In genomic region chr17:33201255-33201654, GRCh38 we compare ENCODE assay signal across 21 cellular contexts.
"Had no signal": no experiment of that assay in that cellular context is flagged by ENCODE, and none has a peak within 500 bp of the region (broad histone marks: within the 10 kb centered on the region; RNA-seq: fewer than 3 reads in every experiment).

No MANE protein-coding gene starts in this region.

- H3K4me3 ChIP-seq: cardiac muscle cell, SJCRH30 had no signal

- H3K4me3 Mint-ChIP-seq: activated CD4-positive, alpha-beta memory T cell treated with anti-CD3 and anti-CD28 coated beads, Interleukin-2, amount 10 ng/mL, durations not matched to agents 7 days and 5 days; activated naive CD4-positive, alpha-beta T cell treated with anti-CD3 and anti-CD28 coated beads for 36 hours; activated naive CD8-positive, alpha-beta T cell; activated T-helper 17 cell treated with anti-CD3 and anti-CD28 coated beads, Interleukin-2, amount 50 U/mL, for 72 hours; WTC11 had no signal

- H3K4me1 Mint-ChIP-seq: activated CD4-positive, alpha-beta memory T cell treated with anti-CD3 and anti-CD28 coated beads, Interleukin-2, amount 10 ng/mL, durations not matched to agents 7 days and 5 days; activated T-helper 17 cell treated with anti-CD3 and anti-CD28 coated beads, Interleukin-2, amount 50 U/mL, for 72 hours had no signal

- H3K4me1 ChIP-seq: SJCRH30 had no signal

- H3K36me3 ChIP-seq: brain microvascular endothelial cell, cardiac muscle cell, SJCRH30 had no signal

- H3K9me3 ChIP-seq: SJCRH30 had no signal

- H3K36me3 Mint-ChIP-seq: activated naive CD8-positive, alpha-beta T cell; WTC11 had no signal

- DNase-seq: activated CD4-positive, alpha-beta memory T cell treated with anti-CD3 and anti-CD28 coated beads, Interleukin-2, amount 10 ng/mL, durations not matched to agents 7 days and 5 days; activated CD4-positive, alpha-beta T cell treated with anti-CD3 and anti-CD28 coated beads for 1 hour; activated CD4-positive, alpha-beta T cell treated with anti-CD3 and anti-CD28 coated beads, Interleukin-2, amount 50 U/mL, for 1 hour; activated gamma-delta T cell; activated naive CD4-positive, alpha-beta T cell treated with anti-CD3 and anti-CD28 coated beads for 36 hours; activated T-cell treated with anti-CD3 and anti-CD28 coated beads for 4 hours; activated T-cell treated with anti-CD3 and anti-CD28 coated beads, Interleukin-2, amount 50 U/mL, for 48 hours; cerebellar nuclear complex; KBM-7; NCI-H1436; NCI-H1694 treated with DMSO at 0.1 percent for 48 hours; NCI-H2029 treated with DMSO at 0.1 percent for 48 hours; NCI-H510A; NCI-H526 treated with DMSO at 0.1 percent for 48 hours had no signal

- H3K27ac Mint-ChIP-seq: activated CD4-positive, alpha-beta memory T cell treated with anti-CD3 and anti-CD28 coated beads, Interleukin-2, amount 10 ng/mL, durations not matched to agents 7 days and 5 days; activated naive CD4-positive, alpha-beta T cell treated with anti-CD3 and anti-CD28 coated beads for 36 hours; activated naive CD8-positive, alpha-beta T cell; activated T-helper 17 cell treated with anti-CD3 and anti-CD28 coated beads, Interleukin-2, amount 50 U/mL, for 72 hours; WTC11 had no signal

- H3K9me3 Mint-ChIP-seq: activated CD4-positive, alpha-beta memory T cell treated with anti-CD3 and anti-CD28 coated beads, Interleukin-2, amount 10 ng/mL, durations not matched to agents 7 days and 5 days; activated naive CD4-positive, alpha-beta T cell treated with anti-CD3 and anti-CD28 coated beads for 36 hours; activated T-helper 17 cell treated with anti-CD3 and anti-CD28 coated beads, Interleukin-2, amount 50 U/mL, for 72 hours; WTC11 had no signal

- H3K27ac ChIP-seq: brain microvascular endothelial cell, cardiac muscle cell, SJCRH30 had no signal

- H3K27me3 ChIP-seq: brain microvascular endothelial cell, cardiac muscle cell, SJCRH30 had no signal

- ATAC-seq: activated T-helper 17 cell treated with anti-CD3 and anti-CD28 coated beads, Interleukin-2, amount 50 U/mL, for 72 hours; Right ventricle myocardium inferior had no signal
